Comparison of ENCODE assay signal across 21 cellular contexts in the genomic region with DNA sequence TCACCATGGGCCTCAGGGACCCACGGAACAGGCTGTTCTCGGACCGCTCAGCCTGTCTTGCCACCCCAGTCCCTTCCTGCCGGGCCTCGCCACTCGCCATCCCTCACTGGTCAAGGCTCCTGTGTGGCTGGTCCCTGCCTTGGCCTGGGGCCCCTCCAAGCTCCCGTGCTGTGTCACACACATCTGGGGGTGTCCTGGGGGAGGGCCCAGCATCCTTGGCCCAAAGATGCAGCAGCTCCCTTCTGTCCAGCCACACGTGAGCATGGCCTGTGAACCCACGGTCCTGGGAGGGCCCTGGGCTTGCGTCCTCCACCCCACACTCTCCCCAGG. TPM values are rescaled to one million over a fixed set of nuclear protein-coding genes. Genes with fewer than 3 reads are reported as not detected.
DNase-seq lines count a peak whose midpoint lies in the region; ATAC-seq and TF ChIP-seq lines count a peak whose summit lies in the region.
"Had no signal": no experiment of that assay in that cellular context is flagged by ENCODE, and none has a peak within 500 bp of the region (broad histone marks: within the 10 kb centered on the region; RNA-seq: fewer than 3 reads in every experiment).

No MANE protein-coding gene starts in this region.

- no peaks in the 10 kb centered on the region for H3K36me3 Mint-ChIP-seq in activated CD4-positive, alpha-beta memory T cell treated with anti-CD3 and anti-CD28 coated beads, Interleukin-2, amount 10 ng/mL, durations not matched to agents 7 days and 5 days (ENCODE audit: low read depth)
- H3K36me3 Mint-ChIP-seq: activated CD8-positive, alpha-beta memory T cell treated with anti-CD3 and anti-CD28 coated beads, Interleukin-2, amount 10 ng/mL, durations not matched to agents 7 days and 5 days; mesothelial cell of epicardium had no signal

- TF ChIP-seq POLR2A in IMR-90 (IDR thresholded peaks at IDR 0.05; ENCODE audit: low read depth, low read length) = no peak
- TF ChIP-seq POLR2A in right lobe of liver (IDR thresholded peaks at IDR 0.05) = no peak
- no peak for TF ChIP-seq POLR2A in stomach (IDR thresholded peaks at IDR 0.05)

- no peaks in the 10 kb centered on the region for H3K79me1 ChIP-seq in IMR-90 (ENCODE audit: low read depth in 1 of 2, low read length in 2 of 2)

- H3K27ac ChIP-seq in IMR-90 (ENCODE audit: insufficient read depth, low read length) (no peak overlapping the region), duodenal mucosa (ENCODE audit: low read depth, low read length) (peak overlapping the region; percentile 51), right lobe of liver (peak overlapping the region; percentile 50 to 84 (median 62)), stomach (peak overlapping the region; percentile 42 to 73 (median 63)), A673 (ENCODE audit: low read depth, low read length, poor library complexity, severe bottlenecking) (no peak overlapping the region)
- H3K27ac ChIP-seq: testis had no signal

- H3K4me1 ChIP-seq in IMR-90 (ENCODE audit: control insufficient read depth, insufficient read depth, low read length) (peaks cover 4% of the 10 kb centered on the region; the same call in 1 of the 2 replicates), duodenal mucosa (ENCODE audit: control insufficient read depth in 1 of 2, insufficient read depth in 2 of 2, low read length in 2 of 2) (peaks cover 8 to 15% of the 10 kb centered on the region in 2 donors), right lobe of liver (peaks cover 0 to 3% (median 0%) of the 10 kb centered on the region in 4 donors), stomach (peaks cover 11 to 25% (median 13%) of the 10 kb centered on the region in 4 donors), A673 (ENCODE audit: insufficient read depth, low read length, poor library complexity, severe bottlenecking) (peaks cover 11% of the 10 kb centered on the region)
- H3K4me1 ChIP-seq: testis had no signal

- no peak overlapping the region for H4K5ac ChIP-seq in IMR-90 (ENCODE audit: low read depth, low read length)

- BruUV-seq in IMR-90 (replicated peaks; lab: Mats Ljungman, UMichigan) (no TSS peak), A673 (replicated peaks; lab: Mats Ljungman, UMichigan) (no TSS peak)

- H2BK15ac ChIP-seq in IMR-90 (ENCODE audit: low read depth, low read length) = no peak overlapping the region

- no peak overlapping the region for H3K23ac ChIP-seq in IMR-90 (ENCODE audit: low read depth, low read length)

- H2BK5ac ChIP-seq in IMR-90 (ENCODE audit: low read depth, low read length, poor library complexity, severe bottlenecking) = no peak overlapping the region

- dilution Hi-C loops in IMR-90 (cut with HindIII; ENCODE audit: low sequenced_read_pairs, unreplicated experiment) = no loop called here

- TF ChIP-seq CTCF in IMR-90 (conservative IDR thresholded peaks at IDR 0.05; ENCODE audit: low read depth, low read length) (no peak), right lobe of liver (IDR thresholded peaks at IDR 0.05) (no peak), stomach (IDR thresholded peaks at IDR 0.05) (no peak), A673 (conservative IDR thresholded peaks at IDR 0.05; ENCODE audit: low read depth, low read length) (no peak)

- H2BK120ac ChIP-seq in IMR-90 (ENCODE audit: low read depth, low read length) = no peak overlapping the region

- no peak overlapping the region for H3K14ac ChIP-seq in IMR-90 (replicated peaks; ENCODE audit: low read depth, low read length)

- TF ChIP-seq EP300 in stomach (IDR thresholded peaks at IDR 0.05) = no peak

- no peak overlapping the region for H4K8ac ChIP-seq in IMR-90 (ENCODE audit: low read depth in 2 of 2, low read length in 2 of 2)

- no peak overlapping the region for H4K91ac ChIP-seq in IMR-90 (ENCODE audit: insufficient read depth, low read depth, low read length)

- H3K4me1 Mint-ChIP-seq in activated CD4-positive, alpha-beta memory T cell treated with anti-CD3 and anti-CD28 coated beads, Interleukin-2, amount 10 ng/mL, durations not matched to agents 7 days and 5 days = peaks cover 6% of the 10 kb centered on the region
- H3K4me1 Mint-ChIP-seq: nephron had no signal

- H3K9ac ChIP-seq in IMR-90 (ENCODE audit: low read depth, low read length) (no peak overlapping the region), duodenal mucosa (ENCODE audit: low read depth in 1 of 2, low read length in 2 of 2) (no peak overlapping the region)

- H2AFZ ChIP-seq in IMR-90 (replicated peaks; ENCODE audit: low read length, poor library complexity) = peak overlapping the region; percentile 29

- POLR2A ChIA-PET in IMR-90 (lab: Charles Lee; ENCODE audit: unreplicated experiment) (no interaction called here), A673 (lab: Charles Lee; ENCODE audit: low non-redundant PET) (no interaction called here)
- POLR2A ChIA-PET in activated CD4-positive, alpha-beta memory T cell treated with anti-CD3 and anti-CD28 coated beads, Interleukin-2, amount 10 ng/mL, durations not matched to agents 7 days and 5 days (lab: Charles Lee) = no interaction called here

- H2BK20ac ChIP-seq in IMR-90 (ENCODE audit: low read depth, low read length) = no peak overlapping the region

- no peak overlapping the region for H3K4ac ChIP-seq in IMR-90 (ENCODE audit: low read depth, low read length)

- no peak for TF ChIP-seq RAD21 in IMR-90 (IDR thresholded peaks at IDR 0.05; ENCODE audit: low read length)

- H3K4me3 Mint-ChIP-seq in activated CD4-positive, alpha-beta memory T cell treated with anti-CD3 and anti-CD28 coated beads, Interleukin-2, amount 10 ng/mL, durations not matched to agents 7 days and 5 days = no peak overlapping the region
- H3K4me3 Mint-ChIP-seq: activated CD8-positive, alpha-beta memory T cell treated with anti-CD3 and anti-CD28 coated beads, Interleukin-2, amount 10 ng/mL, durations not matched to agents 7 days and 5 days; HFFc6; mesothelial cell of epicardium; nephron had no signal

- H3K27me3 ChIP-seq in IMR-90 (ENCODE audit: control insufficient read depth, insufficient read depth, low read length) = peaks cover 59% of the 10 kb centered on the region
- peaks cover 34 to 52% of the 10 kb centered on the region in 2 donors for H3K27me3 ChIP-seq in duodenal mucosa (ENCODE audit: control insufficient read depth in 1 of 2, insufficient read depth in 2 of 2, low read length in 2 of 2)
- H3K27me3 ChIP-seq in right lobe of liver = no peaks in the 10 kb centered on the region
- H3K27me3 ChIP-seq in stomach = peaks cover 0 to 97% (median 67%) of the 10 kb centered on the region in 3 donors
- no peaks in the 10 kb centered on the region for H3K27me3 ChIP-seq in A673 (replicated peaks; ENCODE audit: insufficient read depth, low read depth, low read length, poor library complexity)
- H3K27me3 ChIP-seq: testis had no signal

- H3K36me3 ChIP-seq in IMR-90 (ENCODE audit: control insufficient read depth, insufficient read depth, low read length) = no peaks in the 10 kb centered on the region
- no peaks in the 10 kb centered on the region for H3K36me3 ChIP-seq in duodenal mucosa (ENCODE audit: control insufficient read depth in 1 of 2, insufficient read depth in 2 of 2, low read length in 2 of 2)
- H3K36me3 ChIP-seq in right lobe of liver = no peaks in the 10 kb centered on the region
- no peaks in the 10 kb centered on the region for H3K36me3 ChIP-seq in stomach
- H3K36me3 ChIP-seq in A673 (ENCODE audit: insufficient read depth, low read length, poor library complexity, severe bottlenecking) = no peaks in the 10 kb centered on the region

- no peaks in the 10 kb centered on the region for H3K9me1 ChIP-seq in IMR-90 (ENCODE audit: insufficient read depth, low read length)

- H3K27ac Mint-ChIP-seq in activated CD4-positive, alpha-beta memory T cell treated with anti-CD3 and anti-CD28 coated beads, Interleukin-2, amount 10 ng/mL, durations not matched to agents 7 days and 5 days = no peak overlapping the region
- H3K27ac Mint-ChIP-seq: activated CD8-positive, alpha-beta memory T cell treated with anti-CD3 and anti-CD28 coated beads, Interleukin-2, amount 10 ng/mL, durations not matched to agents 7 days and 5 days; activated T-helper 2 cell treated with anti-CD3 and anti-CD28 coated beads, Interferon-gamma antibody, Interleukin-2, Interleukin-4, amounts not matched to agents 10 μg/mL and 5 μg/mL and 100 μg/mL, durations not matched to agents 14 hours and 24 hours and 36 hours; HFFc6; mesothelial cell of epicardium; nephron had no signal

- intact Hi-C loops in IMR-90 (cut with micrococcal nuclease) = no loop called here
- intact Hi-C loops in right lobe of liver (cut with DNase I) = no loop called here
- intact Hi-C loops in stomach (cut with DNase I; ENCODE audit: low total_unique reads) = no loop called here
- intact Hi-C loops in A673 (cut with micrococcal nuclease; ENCODE audit: unreplicated experiment) = no loop called here

- H3K4me3 ChIP-seq in IMR-90 (ENCODE audit: insufficient read depth, low read depth, low read length) = no peak overlapping the region
- H3K4me3 ChIP-seq in duodenal mucosa (ENCODE audit: low read depth in 1 of 2, low read length in 2 of 2) = no peak overlapping the region
- peak overlapping the region; percentile 21 to 46 (median 45) for H3K4me3 ChIP-seq in right lobe of liver
- H3K4me3 ChIP-seq in stomach = peak overlapping the region in 2 of 4 donors; percentile 6 to 15
- no peak overlapping the region for H3K4me3 ChIP-seq in A673 (ENCODE audit: low read depth, low read length, poor library complexity, severe bottlenecking)

- no peak overlapping the region for H2AK9ac ChIP-seq in IMR-90 (replicated peaks; ENCODE audit: low read depth, low read length, poor library complexity)

- no peaks in the 10 kb centered on the region for H3K9me3 ChIP-seq in IMR-90 (ENCODE audit: control insufficient read depth, insufficient read depth, low read length)
- no peaks in the 10 kb centered on the region for H3K9me3 ChIP-seq in duodenal mucosa (ENCODE audit: control insufficient read depth in 1 of 2, low read length in 2 of 2)
- H3K9me3 ChIP-seq in right lobe of liver = no peaks in the 10 kb centered on the region
- no peaks in the 10 kb centered on the region for H3K9me3 ChIP-seq in stomach
- H3K9me3 ChIP-seq in A673 (ENCODE audit: low read depth, low read length, poor library complexity, severe bottlenecking) = no peaks in the 10 kb centered on the region
- H3K9me3 ChIP-seq: testis had no signal

- no peak overlapping the region for H3K56ac ChIP-seq in IMR-90 (ENCODE audit: extremely low read depth, insufficient read depth, low read length)

- WGBS in IMR-90 (ENCODE audit: extremely low coverage in 2 of 2, insufficient read length in 1 of 2), 2 experiments = no CpG with 5 or more reads among the region's 10 CpGs
- WGBS in right lobe of liver (ENCODE audit: insufficient coverage, low coverage, low lambda C conversion rate, missing lambda C conversion rate) = 100% methylated on average over 2 of the region's 10 CpGs
- 64 to 73% (median 69%) methylated on average over 9 to 10 of the region's 10 CpGs; no CpG with 5 or more reads in 1 of the 5 donors for WGBS in stomach, 5 donors

- H3K9me3 Mint-ChIP-seq in activated CD4-positive, alpha-beta memory T cell treated with anti-CD3 and anti-CD28 coated beads, Interleukin-2, amount 10 ng/mL, durations not matched to agents 7 days and 5 days = no peaks in the 10 kb centered on the region
- H3K9me3 Mint-ChIP-seq: activated T-helper 2 cell treated with anti-CD3 and anti-CD28 coated beads, Interferon-gamma antibody, Interleukin-2, Interleukin-4, amounts not matched to agents 10 μg/mL and 5 μg/mL and 100 μg/mL, durations not matched to agents 14 hours and 24 hours and 36 hours; HFFc6; mesothelial cell of epicardium; nephron had no signal

- peaks cover 30% of the 10 kb centered on the region for H3K27me3 Mint-ChIP-seq in activated CD4-positive, alpha-beta memory T cell treated with anti-CD3 and anti-CD28 coated beads, Interleukin-2, amount 10 ng/mL, durations not matched to agents 7 days and 5 days

- ATAC-seq in IMR-90 (ENCODE audit: low read depth) (no peak), right lobe of liver (no peak), GM19328 (IDR thresholded peaks at IDR 0.05; ENCODE audit: unreplicated experiment) (no peak)
- ATAC-seq: activated CD8-positive, alpha-beta memory T cell treated with anti-CD3 and anti-CD28 coated beads, Interleukin-2, amount 10 ng/mL, durations not matched to agents 7 days and 5 days had no signal

- no peaks in the 10 kb centered on the region; the same call in 1 of the 2 replicates for H4K20me1 ChIP-seq in IMR-90 (ENCODE audit: insufficient read depth, low read length)

- CTCF ChIA-PET in IMR-90 (lab: Yijun Ruan, JAX) = no interaction called here
- CTCF ChIA-PET in A673 (lab: Charles Lee) = no interaction called here
- CTCF ChIA-PET in activated CD4-positive, alpha-beta memory T cell treated with anti-CD3 and anti-CD28 coated beads, Interleukin-2, amount 10 ng/mL, durations not matched to agents 7 days and 5 days (lab: Charles Lee) = no interaction called here

- H3K18ac ChIP-seq in IMR-90 (ENCODE audit: low read depth, low read length) = no peak overlapping the region

- H3K4me2 ChIP-seq in IMR-90 (ENCODE audit: low read depth, low read length) = no peak overlapping the region

- H2AK5ac ChIP-seq in IMR-90 (ENCODE audit: low read depth, low read length) = no peak overlapping the region

- in situ Hi-C loops in IMR-90 (cut with MboI; ENCODE audit: low sequenced_read_pairs) = no loop called here

- DNase-seq in IMR-90 (no peak), right lobe of liver (peak; percentile 49 to 55 (median 50)), stomach (no peak), A673 (ENCODE audit: low spot score) (no peak), Kasumi-1 (lab: John Stamatoyannopoulos, UW) (no peak)
- DNase-seq in activated CD4-positive, alpha-beta memory T cell treated with anti-CD3 and anti-CD28 coated beads, Interleukin-2, amount 10 ng/mL, durations not matched to agents 7 days and 5 days = no peak
- DNase-seq: activated CD4-positive, alpha-beta T cell treated with anti-CD3 and anti-CD28 coated beads for 4 hours; activated CD8-positive, alpha-beta memory T cell treated with anti-CD3 and anti-CD28 coated beads, Interleukin-2, amount 10 ng/mL, durations not matched to agents 7 days and 5 days; DND-41; effector CD8-positive, alpha-beta T cell; HFFc6; KBM-7; NCI-H510A treated with DMSO at 0.1 percent for 48 hours; posterior cingulate gyrus; SHP77 treated with DMSO at 0.1 percent for 48 hours; testis had no signal

RNA-seq across cellular contexts. Expression of a gene that starts 0.4 kb away (rescaled TPM):
- total RNA-seq in IMR-90 (2012; rRNA removed) = 1.4 and 2.2 TPM in 2 replicates
- 10.4 and 16.4 TPM in 2 replicates for polyA plus RNA-seq in IMR-90 (2012; rRNA removed)
- 9.6 and 22.1 TPM in 2 replicates for polyA plus RNA-seq in IMR-90 (2012; cell fraction: cytosol; rRNA removed)
- 7.1 and 18.2 TPM in 2 replicates for polyA plus RNA-seq in IMR-90 (2012; cell fraction: nucleus; rRNA removed; ENCODE audit: low replicate concordance)
- total RNA-seq in right lobe of liver = 10 to 100 TPM; 26.7 to 54.2 (median 45.8) TPM
- total RNA-seq in stomach = 1,000 to 10,000 TPM in 1 of 5 donors, 10 to 100 TPM in 4; 20.9 to 1,085 (median 42.0) TPM
- 100 to 1,000 TPM in 1 of 3 donors, 10 to 100 TPM in 2; 44.8 to 113 (median 79.2) TPM for polyA plus RNA-seq in stomach
- total RNA-seq in A673 (2021) = 79.5 and 98.5 TPM in 2 replicates
- total RNA-seq in activated CD4-positive, alpha-beta memory T cell treated with anti-CD3 and anti-CD28 coated beads, Interleukin-2, amount 10 ng/mL, durations not matched to agents 7 days and 5 days = under 1 TPM; 0.28 to 0.30 TPM

RNA-seq across cellular contexts. Expression of a gene that starts 25.0 kb away (rescaled TPM):
- 16.1 and 18.9 TPM in 2 replicates for total RNA-seq in IMR-90 (2012; rRNA removed)
- polyA plus RNA-seq in IMR-90 (2012; rRNA removed) = 37.2 and 39.5 TPM in 2 replicates
- polyA plus RNA-seq in IMR-90 (2012; cell fraction: cytosol; rRNA removed) = 22.2 and 63.1 TPM in 2 replicates
- 54.0 and 103 TPM in 2 replicates for polyA plus RNA-seq in IMR-90 (2012; cell fraction: nucleus; rRNA removed; ENCODE audit: low replicate concordance)
- 100 to 1,000 TPM; 117 to 379 (median 184) TPM for total RNA-seq in right lobe of liver
- total RNA-seq in stomach = 100 to 1,000 TPM in 2 of 5 donors, 10 to 100 TPM in 3; 49.6 to 135 (median 68.8) TPM
- polyA plus RNA-seq in stomach = 10 to 100 TPM; 32.7 to 88.7 (median 75.1) TPM
- total RNA-seq in A673 (2021) = 56.0 and 57.7 TPM in 2 replicates
- 10 to 100 TPM; 17.2 to 18.8 TPM for total RNA-seq in activated CD4-positive, alpha-beta memory T cell treated with anti-CD3 and anti-CD28 coated beads, Interleukin-2, amount 10 ng/mL, durations not matched to agents 7 days and 5 days

RNA-seq across cellular contexts. Expression of a gene that starts 50.1 kb away (rescaled TPM):
- total RNA-seq in IMR-90 (2012; rRNA removed) (3.1 and 3.4 TPM in 2 replicates), right lobe of liver (1 to 10 TPM; 1.4 to 7.7 (median 5.1) TPM), stomach (10 to 100 TPM in 1 of 5 donors, 1 to 10 TPM in 2, under 1 TPM in 1, not detected in 1; 0.45 to 10.4 (median 5.8) TPM), A673 (2021) (26.4 and 35.3 TPM in 2 replicates)
- polyA plus RNA-seq in IMR-90 (2012; rRNA removed) (7.1 and 8.5 TPM in 2 replicates), stomach (1 to 10 TPM; 1.6 to 4.7 (median 4.0) TPM)
- 7.2 and 17.0 TPM in 2 replicates for polyA plus RNA-seq in IMR-90 (2012; cell fraction: cytosol; rRNA removed)
- 9.5 and 25.7 TPM in 2 replicates for polyA plus RNA-seq in IMR-90 (2012; cell fraction: nucleus; rRNA removed; ENCODE audit: low replicate concordance)
- total RNA-seq in activated CD4-positive, alpha-beta memory T cell treated with anti-CD3 and anti-CD28 coated beads, Interleukin-2, amount 10 ng/mL, durations not matched to agents 7 days and 5 days = under 1 TPM; 0.15 to 0.18 TPM
- total RNA-seq: activated CD8-positive, alpha-beta memory T cell treated with anti-CD3 and anti-CD28 coated beads, Interleukin-2, amount 10 ng/mL, durations not matched to agents 7 days and 5 days; HFFc6 had no signal

Comparison
In these comparisons a context has a peak if more than half of its experiments do, and no peak if none do; other contexts are left out.
1. DNase-seq: peak in right lobe of liver (3 of 3); none in IMR-90 (single experiment), stomach (single experiment), A673 (single experiment), activated CD4-positive, alpha-beta memory T cell treated with anti-CD3 and anti-CD28 coated beads, Interleukin-2, amount 10 ng/mL, durations not matched to agents 7 days and 5 days (single experiment) and Kasumi-1 (0 of 2).
2. H3K27ac ChIP-seq: peak in duodenal mucosa (single experiment), right lobe of liver (3 of 3) and stomach (5 of 5); none in IMR-90 (single experiment) and A673 (single experiment).
3. H3K4me3 ChIP-seq: peak in right lobe of liver (3 of 3); none in IMR-90 (single experiment), duodenal mucosa (0 of 2) and A673 (single experiment).